ENCODE assay signal across 8 cellular contexts in genomic region chr2:72892506-72893173, GRCh38. TPM values are rescaled to one million over a fixed set of nuclear protein-coding genes. Genes with fewer than 3 reads are reported as not detected.
DNase-seq lines count a peak whose midpoint lies in the region; ATAC-seq and TF ChIP-seq lines count a peak whose summit lies in the region.

No MANE protein-coding gene starts in this region.

- H3K27ac ChIP-seq in VCaP = no peak overlapping the region

- in situ Hi-C loops in ACHN (cut with HindIII; ENCODE audit: low pct_ligation_motif_present, low pct_unique_long_range_greater_than_20kb, low sequenced_read_pairs) = no loop called here
- in situ Hi-C loops in GM13977 (cut with MboI; ENCODE audit: low pct_unique_long_range_greater_than_20kb, low sequenced_read_pairs, unreplicated experiment) = no loop called here

- peak; percentile 96 for TF ChIP-seq CTCF in GM13977 (IDR thresholded peaks at IDR 0.05; ENCODE audit: extremely low read depth, insufficient read depth, missing control alignments)
- TF ChIP-seq CTCF in VCaP (conservative IDR thresholded peaks at IDR 0.05) = peak; percentile 90

- ATAC-seq in HG02885 (IDR thresholded peaks at IDR 0.05; ENCODE audit: poor library complexity, unreplicated experiment) = peak; percentile 71
- peak; percentile 76 for ATAC-seq in left lobe of liver

- DNase-seq in ACHN (peak; percentile 89), GM13977 (ENCODE audit: low spot score) (peak; percentile 77), NCI-H2107 (lab: John Stamatoyannopoulos, UW) (peak; percentile 72), cerebellar cortex (ENCODE audit: low spot score) (peak; percentile 75), left lobe of liver (ENCODE audit: low spot score) (peak; percentile 75)
- DNase-seq in stimulated activated CD4-positive, alpha-beta T cell treated with anti-CD3 and anti-CD28 coated beads, Interleukin-4, amount 100 ng/mL, for 48 hours (ENCODE audit: low read depth in 2 of 2) = peak; percentile 49 to 55

RNA-seq across cellular contexts. Expression of gene SPR, which starts 5.4 kb away (rescaled TPM):
- 64.5 TPM for total RNA-seq in left lobe of liver

RNA-seq across cellular contexts. Expression of gene EMX1, which starts 24.7 kb away (rescaled TPM):
- total RNA-seq in left lobe of liver = 0.20 TPM
